In genomic region chr3:44446929-44447328, GRCh38 we compare ENCODE assay signal across 10 cellular contexts.
"Had no signal": no experiment of that assay in that cellular context is flagged by ENCODE, and none has a peak within 500 bp of the region (broad histone marks: within the 10 kb centered on the region; RNA-seq: fewer than 3 reads in every experiment).

No MANE protein-coding gene starts in this region.

- ATAC-seq: HCT116 had no signal

- H3K4me3 ChIP-seq: GM23248, HAP-1 had no signal

- H3K4me1 ChIP-seq: HAP-1 had no signal

- H3K4me2 ChIP-seq: KMS-11 had no signal

- H3K27ac ChIP-seq: GM23248, KMS-11 had no signal

- H3K9ac ChIP-seq: GM23248, KMS-11 had no signal

- FAIRE-seq: HTR-8/SVneo had no signal

- DNase-seq: GM23248, GOT3, H7, IMR-90, Karpas-422, KBM-7 had no signal
